In the genomic region with DNA sequence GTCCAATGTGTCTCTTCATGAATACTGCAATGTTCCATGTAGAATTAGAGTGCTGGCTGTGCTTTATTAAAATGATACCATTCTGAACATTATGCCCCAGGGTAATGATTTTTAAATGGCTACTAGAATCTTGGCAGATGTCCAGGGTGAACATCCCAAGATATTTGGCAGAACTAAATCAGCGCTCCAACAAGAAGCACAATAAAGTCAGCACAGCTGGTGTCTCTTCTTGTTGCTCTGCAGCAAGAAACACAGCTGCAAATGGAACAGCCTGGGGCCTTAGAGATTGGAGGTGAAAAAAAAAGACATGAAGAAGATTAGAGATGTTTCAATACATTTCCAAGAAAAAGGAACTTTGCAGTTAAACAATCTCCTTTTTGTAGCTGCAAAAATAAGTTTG, we compare ENCODE assay signal across 23 cellular contexts.
DNase-seq lines count a peak whose midpoint lies in the region; ATAC-seq, FAIRE-seq and TF ChIP-seq lines count a peak whose summit lies in the region.
"Had no signal": no experiment of that assay in that cellular context is flagged by ENCODE, and none has a peak within 500 bp of the region (broad histone marks: within the 10 kb centered on the region; RNA-seq: fewer than 3 reads in every experiment).

No MANE protein-coding gene starts in this region.

- H3K4me1 ChIP-seq in BE2C (peaks cover 8% of the 10 kb centered on the region), foreskin keratinocyte (no peaks in the 10 kb centered on the region), kidney (ENCODE audit: control insufficient read depth in 1 of 2, insufficient read depth in 1 of 2, low read depth in 1 of 2, low read length in 2 of 2) (no peaks in the 10 kb centered on the region)
- H3K4me1 ChIP-seq: adrenal gland, esophagus squamous epithelium, heart right ventricle had no signal

- no peak for FAIRE-seq in kidney (lab: Jason Lieb, UNC)

- H3K9me3 Mint-ChIP-seq in T-helper 2 cell treated with Interferon-gamma antibody and Interleukin-4, amounts not matched to agents 5 μg/mL and 100 μg/mL, for 36 hours = peaks cover 25% of the 10 kb centered on the region
- H3K9me3 Mint-ChIP-seq: H9 had no signal

- no peaks in the 10 kb centered on the region for H3K27me3 Mint-ChIP-seq in T-helper 2 cell treated with Interferon-gamma antibody and Interleukin-4, amounts not matched to agents 5 μg/mL and 100 μg/mL, for 36 hours (ENCODE audit: low read depth)
- H3K27me3 Mint-ChIP-seq: naive thymus-derived CD8-positive, alpha-beta T cell had no signal

- H3K9me3 ChIP-seq in BE2C (no peaks in the 10 kb centered on the region), kidney (ENCODE audit: control insufficient read depth in 1 of 2, low read length in 2 of 2) (no peaks in the 10 kb centered on the region)
- H3K9me3 ChIP-seq: adrenal gland, esophagus squamous epithelium had no signal

- no peak overlapping the region for H3K27ac Mint-ChIP-seq in T-helper 2 cell treated with Interferon-gamma antibody and Interleukin-4, amounts not matched to agents 5 μg/mL and 100 μg/mL, for 36 hours
- H3K27ac Mint-ChIP-seq: naive thymus-derived CD8-positive, alpha-beta T cell had no signal

- intact Hi-C loops in kidney (cut with DNase I) = no loop called here

- ATAC-seq in foreskin keratinocyte (no peak), GM19395 (IDR thresholded peaks at IDR 0.05; ENCODE audit: unreplicated experiment) (no peak)
- ATAC-seq: heart right ventricle; naive thymus-derived CD8-positive, alpha-beta T cell had no signal

- TF ChIP-seq CTCF in BE2C (IDR thresholded peaks at IDR 0.05; ENCODE audit: low read depth, low read length) = no peak
- TF ChIP-seq CTCF in foreskin keratinocyte (conservative IDR thresholded peaks at IDR 0.05) = no peak
- no peak for TF ChIP-seq CTCF in kidney (IDR thresholded peaks at IDR 0.05; ENCODE audit: borderline replicate concordance, extremely low read depth, insufficient read depth)

- H3K27ac ChIP-seq in foreskin keratinocyte = no peak overlapping the region
- H3K27ac ChIP-seq in kidney (ENCODE audit: low read depth in 2 of 2, low read length in 2 of 2) = no peak overlapping the region
- H3K27ac ChIP-seq: adrenal gland, esophagus squamous epithelium, heart right ventricle, skin epidermis had no signal

- H3K4me1 Mint-ChIP-seq in T-helper 2 cell treated with Interferon-gamma antibody and Interleukin-4, amounts not matched to agents 5 μg/mL and 100 μg/mL, for 36 hours (ENCODE audit: low read depth) = no peaks in the 10 kb centered on the region
- H3K4me1 Mint-ChIP-seq: naive thymus-derived CD8-positive, alpha-beta T cell had no signal

- DNase-seq in BE2C (peak; percentile 74), NCI-H1417 treated with DMSO at 0.1 percent for 48 hours (lab: John Stamatoyannopoulos, UW) (peak; percentile 16), NCI-H748 (lab: John Stamatoyannopoulos, UW; ENCODE audit: unreplicated experiment) (peak; percentile 73), foreskin keratinocyte (peak; percentile 10 to 54), kidney (no peak), SK-N-DZ (ENCODE audit: low spot score) (no peak)
- DNase-seq in T-helper 2 cell treated with Interferon-gamma antibody and Interleukin-4, amounts not matched to agents 5 μg/mL and 100 μg/mL, for 36 hours (ENCODE audit: low spot score) = no peak
- DNase-seq: activated CD4-positive, alpha-beta T cell treated with anti-CD3 and anti-CD28 coated beads for 48 hours; activated CD8-positive, alpha-beta memory T cell treated with anti-CD3 and anti-CD28 coated beads, Interleukin-2, amount 50 U/mL, for 4 hours; activated effector memory CD4-positive, alpha-beta T cell treated with anti-CD3 and anti-CD28 coated beads, Interleukin-2, amount 50 U/mL, for 16 hours; adrenal gland; caudate nucleus; DND-41; esophagus squamous epithelium; H9; heart right ventricle; naive thymus-derived CD8-positive, alpha-beta T cell; NCI-H226; OCI-M1; posterior cingulate gyrus; stimulated activated CD4-positive, alpha-beta T cell treated with anti-CD3 and anti-CD28 coated beads, Interleukin-2, amount 100 ng/mL, for 48 hours had no signal

- no peak overlapping the region for H3K4me3 Mint-ChIP-seq in T-helper 2 cell treated with Interferon-gamma antibody and Interleukin-4, amounts not matched to agents 5 μg/mL and 100 μg/mL, for 36 hours
- H3K4me3 Mint-ChIP-seq: H9; naive thymus-derived CD8-positive, alpha-beta T cell had no signal

- H3K36me3 ChIP-seq in BE2C (no peaks in the 10 kb centered on the region), kidney (ENCODE audit: control insufficient read depth in 1 of 2, insufficient read depth in 2 of 2, low read length in 2 of 2) (no peaks in the 10 kb centered on the region)
- H3K36me3 ChIP-seq: adrenal gland, esophagus squamous epithelium, heart right ventricle had no signal

- H3K27me3 ChIP-seq in BE2C (no peaks in the 10 kb centered on the region), foreskin keratinocyte (no peaks in the 10 kb centered on the region)
- H3K27me3 ChIP-seq: adrenal gland, esophagus squamous epithelium, heart right ventricle had no signal

- H3K4me3 ChIP-seq in BE2C (ENCODE audit: low read depth, low read length) = no peak overlapping the region
- H3K4me3 ChIP-seq in kidney (ENCODE audit: low read length in 2 of 2) = no peak overlapping the region
- H3K4me3 ChIP-seq: adrenal gland, esophagus squamous epithelium, heart right ventricle, skin epidermis had no signal

- H3K9ac ChIP-seq in kidney (ENCODE audit: low read length in 2 of 2) = no peak overlapping the region

- no peaks in the 10 kb centered on the region for H3K36me3 Mint-ChIP-seq in T-helper 2 cell treated with Interferon-gamma antibody and Interleukin-4, amounts not matched to agents 5 μg/mL and 100 μg/mL, for 36 hours (ENCODE audit: low read depth)
- H3K36me3 Mint-ChIP-seq: naive thymus-derived CD8-positive, alpha-beta T cell had no signal

Comparison
In these comparisons a context has a peak if more than half of its experiments do, and no peak if none do; other contexts are left out.
1. DNase-seq: peak in BE2C (single experiment), NCI-H1417 treated with DMSO at 0.1 percent for 48 hours (single experiment), NCI-H748 (single experiment) and foreskin keratinocyte (2 of 2); none in T-helper 2 cell treated with Interferon-gamma antibody and Interleukin-4, amounts not matched to agents 5 μg/mL and 100 μg/mL, for 36 hours (single experiment), kidney (single experiment) and SK-N-DZ (single experiment).